9 cellular contexts compared by ENCODE assay signal in the genomic region with DNA sequence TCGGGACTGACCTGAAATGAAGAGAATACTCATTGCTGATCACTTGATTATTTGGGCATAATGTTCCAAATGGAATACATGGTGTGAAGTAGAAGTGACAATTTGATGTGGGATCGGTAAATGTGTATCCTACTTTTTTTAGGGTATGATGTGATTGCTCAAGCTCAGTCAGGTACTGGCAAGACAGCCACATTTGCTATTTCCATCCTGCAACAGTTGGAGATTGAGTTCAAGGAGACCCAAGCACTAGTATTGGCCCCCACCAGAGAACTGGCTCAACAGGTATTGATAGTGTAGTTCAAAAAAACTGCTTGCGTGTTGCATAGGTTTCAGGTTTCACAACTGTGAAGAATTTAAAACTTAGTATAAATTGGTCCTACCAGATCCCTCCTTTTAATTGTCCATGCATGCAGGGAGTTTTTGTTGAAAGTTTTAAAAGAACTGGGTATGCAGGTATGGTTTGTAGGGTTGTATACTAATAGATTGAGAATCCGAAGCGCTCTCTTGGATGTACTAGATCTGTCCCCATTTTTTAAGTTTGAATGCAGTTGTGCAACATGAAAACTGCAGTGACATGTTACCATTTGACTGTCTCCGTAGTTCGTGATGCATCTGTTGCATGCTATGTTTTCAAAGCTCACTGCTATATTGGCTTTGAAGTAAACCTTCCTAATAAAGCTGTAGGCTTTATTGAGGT. TPM values are rescaled to one million over a fixed set of nuclear protein-coding genes. Genes with fewer than 3 reads are reported as not detected.
DNase-seq lines count a peak whose midpoint lies in the region; ATAC-seq, FAIRE-seq and TF ChIP-seq lines count a peak whose summit lies in the region.
"Had no signal": no experiment of that assay in that cellular context is flagged by ENCODE, and none has a peak within 500 bp of the region (broad histone marks: within the 10 kb centered on the region; RNA-seq: fewer than 3 reads in every experiment).

No MANE protein-coding gene starts in this region.

- no peak overlapping the region for H4K8ac ChIP-seq in IMR-90 (ENCODE audit: low read depth in 2 of 2, low read length in 2 of 2)

- no peak for ATAC-seq in IMR-90 (ENCODE audit: low read depth)
- no peak for ATAC-seq in naive B cell (ENCODE audit: low read depth in 2 of 2)
- no peak for ATAC-seq in HG03432 (IDR thresholded peaks at IDR 0.05; ENCODE audit: unreplicated experiment)

- H3K14ac ChIP-seq in IMR-90 (replicated peaks; ENCODE audit: low read depth, low read length), result peak overlapping the region; percentile 25

- H3K27ac Mint-ChIP-seq in naive B cell, result peak overlapping the region; percentile 65 to 100 (median 99)

- H4K5ac ChIP-seq in IMR-90 (ENCODE audit: low read depth, low read length), result no peak overlapping the region

- H4K91ac ChIP-seq in IMR-90 (ENCODE audit: insufficient read depth, low read depth, low read length), result no peak overlapping the region

- peaks cover 4 to 34% of the 10 kb centered on the region in 2 experiments for H3K79me1 ChIP-seq in IMR-90 (ENCODE audit: low read depth in 1 of 2, low read length in 2 of 2)

- H3K27me3 Mint-ChIP-seq in naive B cell, result no peaks in the 10 kb centered on the region

- peaks cover 63% of the 10 kb centered on the region for H4K20me1 ChIP-seq in IMR-90 (ENCODE audit: insufficient read depth, low read length)

- no peak overlapping the region for H2AFZ ChIP-seq in IMR-90 (replicated peaks; ENCODE audit: low read length, poor library complexity)

- peak overlapping the region; percentile 98 for H3K9ac ChIP-seq in IMR-90 (ENCODE audit: low read depth, low read length)

- H3K4me2 ChIP-seq in IMR-90 (ENCODE audit: low read depth, low read length), result peak overlapping the region; percentile 93

- POLR2A ChIA-PET in BJ (lab: Charles Lee), result no interaction called here
- POLR2A ChIA-PET in IMR-90 (lab: Charles Lee; ENCODE audit: unreplicated experiment), result no interaction called here

- in situ Hi-C loops in IMR-90 (cut with MboI; ENCODE audit: low sequenced_read_pairs), result no loop called here

- H3K56ac ChIP-seq in IMR-90 (ENCODE audit: extremely low read depth, insufficient read depth, low read length), result peak overlapping the region; percentile 60

- H3K4me3 Mint-ChIP-seq in naive B cell, result peak overlapping the region; percentile 96 to 100 (median 100)

- H3K4me1 Mint-ChIP-seq in naive B cell, result peaks cover 42 to 58% (median 52%) of the 10 kb centered on the region in 3 donors

- H3K36me3 ChIP-seq in BJ (ENCODE audit: control insufficient read depth, insufficient read depth, low read length) (peaks cover 12% of the 10 kb centered on the region), IMR-90 (ENCODE audit: control insufficient read depth, insufficient read depth, low read length) (peaks cover 46% of the 10 kb centered on the region)

- no peak for FAIRE-seq in RCC 7860 (lab: Jason Lieb, UNC)

- H2BK5ac ChIP-seq in IMR-90 (ENCODE audit: low read depth, low read length, poor library complexity, severe bottlenecking), result peak overlapping the region; percentile 25

- WGBS in IMR-90 (ENCODE audit: extremely low coverage in 2 of 2, insufficient read length in 1 of 2), 2 experiments, result 0% methylated on average over 3 of the region's 7 CpGs; no CpG with 5 or more reads in 1 of the 2 experiments

- intact Hi-C loops in IMR-90 (cut with micrococcal nuclease), result loop anchor here (1.0 to 10.0 kb wide), 3 partner anchors 170 to 680 kb away; a partner anchor contains a TSS

- dilution Hi-C loops in IMR-90 (cut with HindIII; ENCODE audit: low sequenced_read_pairs, unreplicated experiment), result no loop called here

- H3K27me3 ChIP-seq in BJ (ENCODE audit: control insufficient read depth, insufficient read depth, low read length) (no peaks in the 10 kb centered on the region), IMR-90 (ENCODE audit: control insufficient read depth, insufficient read depth, low read length) (no peaks in the 10 kb centered on the region)

- H2BK20ac ChIP-seq in IMR-90 (ENCODE audit: low read depth, low read length), result no peak overlapping the region

- no peak overlapping the region for H3K4ac ChIP-seq in IMR-90 (ENCODE audit: low read depth, low read length)

- TF ChIP-seq RAD21 in IMR-90 (IDR thresholded peaks at IDR 0.05; ENCODE audit: low read length), result no peak

- CTCF ChIA-PET in BJ (lab: Yijun Ruan, JAX) (interaction anchor here (1.2 to 1.8 kb wide), 3 partner anchors 37 to 381 kb away, joined by 3 to 10 read pairs (median 5); no protein-coding TSS in a partner anchor), IMR-90 (lab: Yijun Ruan, JAX) (interaction anchor here (1.1 to 1.2 kb wide), 2 partner anchors 36 to 170 kb away, joined by 3 to 5 read pairs; no protein-coding TSS in a partner anchor)

- peaks cover 0 to 5% (median 0%) of the 10 kb centered on the region in 7 donors for H3K9me3 Mint-ChIP-seq in naive B cell

- no peak for TF ChIP-seq POLR2A in IMR-90 (IDR thresholded peaks at IDR 0.05; ENCODE audit: low read depth, low read length)

- no peak overlapping the region for H3K27ac ChIP-seq in IMR-90 (ENCODE audit: insufficient read depth, low read length)

- H3K4me3 ChIP-seq in BJ (ENCODE audit: low read depth, low read length) (peak overlapping the region; percentile 93), IMR-90 (ENCODE audit: insufficient read depth, low read depth, low read length) (peak overlapping the region; percentile 80), cardiac fibroblast (replicated peaks in 1 of 2; ENCODE audit: low read depth in 2 of 2, low read length in 2 of 2) (peak overlapping the region; percentile 69 to 93)

- DNase-seq in BJ (ENCODE audit: low read depth) (no peak), IMR-90 (no peak), cardiac fibroblast (ENCODE audit: low read depth in 2 of 2) (peak in 1 of 2 donors; percentile 24), naive B cell (no peak), RCC 7860 (ENCODE audit: low spot score) (no peak)
- DNase-seq in stimulated activated CD4-positive, alpha-beta T cell treated with anti-CD3 and anti-CD28 coated beads, Interleukin-12 subunit alpha, Interleukin-12 subunit beta, amount 100 ng/mL, for 4 hours, result no peak
- DNase-seq in central memory CD4-positive, alpha-beta T cell, result no peak

- no peak overlapping the region for H3K18ac ChIP-seq in IMR-90 (ENCODE audit: low read depth, low read length)

- TSS peak; percentile 23 for BruUV-seq in IMR-90 (replicated peaks; lab: Mats Ljungman, UMichigan)

- no peak overlapping the region for H2BK15ac ChIP-seq in IMR-90 (ENCODE audit: low read depth, low read length)

- no peaks in the 10 kb centered on the region for H3K9me1 ChIP-seq in IMR-90 (ENCODE audit: insufficient read depth, low read length)

- H2AK9ac ChIP-seq in IMR-90 (replicated peaks; ENCODE audit: low read depth, low read length, poor library complexity), result no peak overlapping the region

- no peak overlapping the region for H2BK120ac ChIP-seq in IMR-90 (ENCODE audit: low read depth, low read length)

- no peaks in the 10 kb centered on the region; the same call in 1 of the 2 replicates for H3K4me1 ChIP-seq in IMR-90 (ENCODE audit: control insufficient read depth, insufficient read depth, low read length)

- TF ChIP-seq CTCF in BJ (IDR thresholded peaks at IDR 0.05; ENCODE audit: insufficient read depth, low read depth, low read length) (no peak), IMR-90 (conservative IDR thresholded peaks at IDR 0.05; ENCODE audit: low read depth, low read length) (no peak), cardiac fibroblast (IDR thresholded peaks at IDR 0.05; ENCODE audit: low read depth, low read length) (no peak)

- H3K9me3 ChIP-seq in IMR-90 (ENCODE audit: control insufficient read depth, insufficient read depth, low read length), result no peaks in the 10 kb centered on the region

- peak overlapping the region; percentile 89 for H3K23ac ChIP-seq in IMR-90 (ENCODE audit: low read depth, low read length)

- H2AK5ac ChIP-seq in IMR-90 (ENCODE audit: low read depth, low read length), result no peak overlapping the region

- H3K36me3 Mint-ChIP-seq in naive B cell, result peaks cover 43 to 52% of the 10 kb centered on the region in 2 donors

TF ChIP-seq in IMR-90, 13 proteins besides CTCF, POLR2A, EP300 and RAD21:
- TF ChIP-seq BHLHE40 (IDR thresholded peaks at IDR 0.05; ENCODE audit: low read depth, low read length) (no peak), CEBPB (IDR thresholded peaks at IDR 0.05; ENCODE audit: low read depth, low read length) (peak; percentile 54; the same call in 1 of the 2 replicates)

RNA-seq across cellular contexts. Expression of a gene that starts 1.6 kb away (rescaled TPM):
- polyA plus RNA-seq in BJ (2011; rRNA removed), result 210 and 511 TPM in 2 replicates
- polyA minus RNA-seq in BJ (2011; rRNA and poly(A)+ RNA removed), result 120 and 163 TPM in 2 replicates
- 310 and 449 TPM in 2 replicates for total RNA-seq in IMR-90 (2012; rRNA removed)
- polyA plus RNA-seq in IMR-90 (2012; rRNA removed), result 259 and 320 TPM in 2 replicates
- 50.3 and 161 TPM in 2 replicates for polyA plus RNA-seq in IMR-90 (2012; cell fraction: cytosol; rRNA removed)
- polyA plus RNA-seq in IMR-90 (2012; cell fraction: nucleus; rRNA removed; ENCODE audit: low replicate concordance), result 69.0 and 691 TPM in 2 replicates
- 100 to 1,000 TPM; 194 to 296 (median 243) TPM for polyA plus RNA-seq in naive B cell (ENCODE audit: low read depth in 6 of 6)

RNA-seq across cellular contexts. Expression of a gene that starts 21.3 kb away (rescaled TPM):
- polyA plus RNA-seq in BJ (2011; rRNA removed) (6.9 and 8.5 TPM in 2 replicates), IMR-90 (2012; rRNA removed) (21.2 and 27.9 TPM in 2 replicates), naive B cell (ENCODE audit: low read depth in 6 of 6) (10 to 100 TPM; 22.2 to 34.4 (median 25.0) TPM)
- polyA minus RNA-seq in BJ (2011; rRNA and poly(A)+ RNA removed), result 2.8 and 4.0 TPM in 2 replicates
- total RNA-seq in IMR-90 (2012; rRNA removed), result 19.5 and 34.4 TPM in 2 replicates
- 2.6 and 6.5 TPM in 2 replicates for polyA plus RNA-seq in IMR-90 (2012; cell fraction: cytosol; rRNA removed)
- polyA plus RNA-seq in IMR-90 (2012; cell fraction: nucleus; rRNA removed; ENCODE audit: low replicate concordance), result 4.0 and 15.8 TPM in 2 replicates

RNA-seq across cellular contexts. Expression of a gene that starts 57.5 kb away (rescaled TPM):
- polyA plus RNA-seq in BJ (2011; rRNA removed) (not detected in 2 replicates), IMR-90 (2012; rRNA removed) (not detected in 2 replicates), naive B cell (ENCODE audit: low read depth in 6 of 6) (not detected)
- polyA minus RNA-seq in BJ (2011; rRNA and poly(A)+ RNA removed), result not detected in 2 replicates
- total RNA-seq in IMR-90 (2012; rRNA removed), result not detected in 2 replicates
- polyA plus RNA-seq in IMR-90 (2012; cell fraction: cytosol; rRNA removed), result not detected in 2 replicates
- polyA plus RNA-seq in IMR-90 (2012; cell fraction: nucleus; rRNA removed; ENCODE audit: low replicate concordance), result not detected in 2 replicates
- total RNA-seq: dermis microvascular lymphatic vessel endothelial cell had no signal
